In the genomic region with DNA sequence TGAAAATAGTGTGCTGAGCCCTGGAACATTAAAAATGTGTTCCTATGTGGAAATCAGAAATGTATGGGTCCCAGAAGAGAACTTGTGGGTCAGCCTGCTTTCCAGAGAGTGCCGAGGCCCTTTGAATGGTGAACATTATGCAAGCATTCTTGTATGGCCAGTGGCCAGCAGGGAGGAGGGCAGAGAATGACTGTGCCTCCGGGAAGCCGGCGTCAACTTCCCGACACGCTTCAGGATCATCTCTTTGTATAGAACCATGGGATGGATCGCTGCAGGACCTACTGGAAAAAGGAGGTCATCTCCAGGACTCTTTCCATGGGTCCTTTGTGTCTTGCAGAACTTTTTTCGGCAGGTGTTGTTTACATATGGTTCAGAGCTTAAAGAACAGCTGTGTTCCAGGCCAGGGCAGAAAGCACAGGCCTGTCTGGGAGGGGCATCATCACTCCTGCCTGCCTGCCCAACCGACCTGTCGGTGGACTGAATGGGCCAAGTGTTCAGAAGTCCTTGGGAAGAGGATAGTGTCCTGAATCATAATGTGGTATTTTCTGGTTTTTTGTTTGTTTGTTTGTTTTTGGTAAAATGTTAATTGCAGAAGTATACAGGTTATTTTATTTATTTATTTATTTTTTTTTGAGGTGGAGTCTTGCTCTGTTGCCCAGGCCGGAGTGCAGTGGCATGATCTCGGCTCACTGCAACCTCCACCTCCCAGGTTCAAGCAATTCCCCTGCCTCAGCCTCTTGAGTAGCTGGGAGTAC, we compare ENCODE assay signal across 1 cellular context.
TF ChIP-seq lines count a peak whose summit lies in the region.

No MANE protein-coding gene starts in this region.

TF ChIP-seq in H1, 55 proteins besides CTCF, POLR2A, EP300 and RAD21:
- TF ChIP-seq KDM1A (IDR thresholded peaks at IDR 0.05; ENCODE audit: borderline replicate concordance, low read length) (no peak), NANOG (IDR thresholded peaks at IDR 0.05; ENCODE audit: insufficient read depth, low read depth, low read length, poor library complexity, severe bottlenecking) (no peak), RBBP5 (IDR thresholded peaks at IDR 0.05; ENCODE audit: borderline replicate concordance, low read depth, low read length) (no peak), TAF1 (IDR thresholded peaks at IDR 0.05; ENCODE audit: low read depth, low read length) (0 out of 2 replicates have a peak, but pooled peaks have one; percentile 42), TCF12 (IDR thresholded peaks at IDR 0.05; ENCODE audit: low read depth, low read length) (peak; percentile 57; the same call in 1 of the 2 replicates), SP4 (IDR thresholded peaks at IDR 0.05; ENCODE audit: low read length) (no peak), HDAC2 (IDR thresholded peaks at IDR 0.05; ENCODE audit: borderline replicate concordance in 1 of 2, low read depth in 2 of 2, low read length in 2 of 2) (0 out of 4 replicates have a peak, but pooled peaks of 1 of the 2 experiments have one; percentile 54), ATF2 (IDR thresholded peaks at IDR 0.05; ENCODE audit: low read length) (no peak), POLR2AphosphoS5 (IDR thresholded peaks at IDR 0.05; ENCODE audit: low read depth, low read length) (peak; percentile 24), PHF8 (conservative IDR thresholded peaks at IDR 0.05; ENCODE audit: low read depth, low read length) (no peak), JUN (IDR thresholded peaks at IDR 0.05; ENCODE audit: low read depth, low read length) (no peak), MAFK (IDR thresholded peaks at IDR 0.05; ENCODE audit: low read depth, low read length) (no peak), BACH1 (IDR thresholded peaks at IDR 0.05; ENCODE audit: low read length) (no peak), POU5F1 (IDR thresholded peaks at IDR 0.05; ENCODE audit: low read depth, low read length) (no peak)
